20 cellular contexts compared by ENCODE assay signal in the genomic region with DNA sequence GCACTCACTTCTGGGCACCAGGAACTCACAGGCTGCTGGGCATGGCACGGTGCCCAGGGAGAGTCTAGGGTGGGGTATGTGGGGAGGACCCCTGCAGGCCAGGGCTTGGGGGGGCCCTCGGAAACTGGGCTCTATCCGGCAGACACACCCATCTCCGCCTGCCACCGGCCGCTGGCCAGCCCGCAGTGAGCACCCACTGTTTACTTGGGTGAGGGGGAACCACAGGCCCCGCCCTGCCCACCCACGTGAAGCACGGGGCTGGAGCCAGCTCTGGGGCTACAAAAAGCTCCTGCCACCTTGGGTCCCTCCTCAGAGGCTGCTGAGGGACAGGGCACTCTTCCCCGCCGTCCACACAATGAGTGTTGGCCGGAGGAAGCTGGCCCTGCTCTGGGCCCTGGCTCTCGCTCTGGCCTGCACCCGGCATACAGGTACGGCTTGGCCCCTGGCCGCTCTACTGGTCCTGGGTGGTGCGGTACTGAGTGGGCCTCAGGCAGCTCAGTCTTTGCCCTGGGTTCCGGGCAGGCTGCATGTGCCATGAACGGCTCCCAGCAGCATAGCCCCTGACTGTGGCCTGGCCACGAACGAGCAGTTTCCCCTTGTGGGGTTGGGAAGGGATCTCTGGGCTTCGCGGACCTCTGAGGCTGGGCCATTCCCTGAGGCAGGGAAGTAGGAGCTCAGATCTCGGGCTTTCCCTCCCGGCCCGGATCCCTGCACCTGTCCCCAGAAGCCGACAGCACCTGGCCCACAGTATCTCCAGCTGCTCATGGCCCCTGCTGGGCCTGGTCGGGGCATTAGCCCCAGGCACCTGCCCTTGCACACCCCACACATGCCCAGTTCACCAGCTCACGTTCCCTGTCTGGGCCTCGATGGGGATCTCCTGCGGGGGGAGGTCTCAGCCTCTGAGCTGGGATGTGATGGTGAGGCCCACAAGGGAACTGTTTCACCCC. TPM values are rescaled to one million over a fixed set of nuclear protein-coding genes. Genes with fewer than 3 reads are reported as not detected.
DNase-seq lines count a peak whose midpoint lies in the region; ATAC-seq lines count a peak whose summit lies in the region.
"Had no signal": no experiment of that assay in that cellular context is flagged by ENCODE, and none has a peak within 500 bp of the region (broad histone marks: within the 10 kb centered on the region; RNA-seq: fewer than 3 reads in every experiment).

A gene with protein sequence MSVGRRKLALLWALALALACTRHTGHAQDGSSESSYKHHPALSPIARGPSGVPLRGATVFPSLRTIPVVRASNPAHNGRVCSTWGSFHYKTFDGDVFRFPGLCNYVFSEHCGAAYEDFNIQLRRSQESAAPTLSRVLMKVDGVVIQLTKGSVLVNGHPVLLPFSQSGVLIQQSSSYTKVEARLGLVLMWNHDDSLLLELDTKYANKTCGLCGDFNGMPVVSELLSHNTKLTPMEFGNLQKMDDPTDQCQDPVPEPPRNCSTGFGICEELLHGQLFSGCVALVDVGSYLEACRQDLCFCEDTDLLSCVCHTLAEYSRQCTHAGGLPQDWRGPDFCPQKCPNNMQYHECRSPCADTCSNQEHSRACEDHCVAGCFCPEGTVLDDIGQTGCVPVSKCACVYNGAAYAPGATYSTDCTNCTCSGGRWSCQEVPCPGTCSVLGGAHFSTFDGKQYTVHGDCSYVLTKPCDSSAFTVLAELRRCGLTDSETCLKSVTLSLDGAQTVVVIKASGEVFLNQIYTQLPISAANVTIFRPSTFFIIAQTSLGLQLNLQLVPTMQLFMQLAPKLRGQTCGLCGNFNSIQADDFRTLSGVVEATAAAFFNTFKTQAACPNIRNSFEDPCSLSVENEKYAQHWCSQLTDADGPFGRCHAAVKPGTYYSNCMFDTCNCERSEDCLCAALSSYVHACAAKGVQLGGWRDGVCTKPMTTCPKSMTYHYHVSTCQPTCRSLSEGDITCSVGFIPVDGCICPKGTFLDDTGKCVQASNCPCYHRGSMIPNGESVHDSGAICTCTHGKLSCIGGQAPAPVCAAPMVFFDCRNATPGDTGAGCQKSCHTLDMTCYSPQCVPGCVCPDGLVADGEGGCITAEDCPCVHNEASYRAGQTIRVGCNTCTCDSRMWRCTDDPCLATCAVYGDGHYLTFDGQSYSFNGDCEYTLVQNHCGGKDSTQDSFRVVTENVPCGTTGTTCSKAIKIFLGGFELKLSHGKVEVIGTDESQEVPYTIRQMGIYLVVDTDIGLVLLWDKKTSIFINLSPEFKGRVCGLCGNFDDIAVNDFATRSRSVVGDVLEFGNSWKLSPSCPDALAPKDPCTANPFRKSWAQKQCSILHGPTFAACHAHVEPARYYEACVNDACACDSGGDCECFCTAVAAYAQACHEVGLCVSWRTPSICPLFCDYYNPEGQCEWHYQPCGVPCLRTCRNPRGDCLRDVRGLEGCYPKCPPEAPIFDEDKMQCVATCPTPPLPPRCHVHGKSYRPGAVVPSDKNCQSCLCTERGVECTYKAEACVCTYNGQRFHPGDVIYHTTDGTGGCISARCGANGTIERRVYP (N-terminal part only) (plus strand): TSS at position 309 of the 947 bp plus-strand sequence. CDS start 47 bp downstream, at position 356.

- DNase-seq in DMS53 (lab: John Stamatoyannopoulos, UW) (peak; percentile 34), DMS53 treated with DMSO at 0.1 percent for 48 hours (lab: John Stamatoyannopoulos, UW; ENCODE audit: unreplicated experiment) (no peak), COLO668 (lab: John Stamatoyannopoulos, UW; ENCODE audit: unreplicated experiment) (peak; percentile 63), NCI-H774 (lab: John Stamatoyannopoulos, UW) (peak; percentile 11), mesenteric fat pad (ENCODE audit: low spot score) (peak; percentile 86)
- no peak for DNase-seq in stimulated activated naive CD8-positive, alpha-beta T cell treated with anti-CD3 and anti-CD28 coated beads, Interleukin-15, Interleukin-2, amounts not matched to agents 100 U/mL and 50 U/mL, for 24 hours
- DNase-seq: activated CD4-positive, alpha-beta T cell treated with anti-CD3 and anti-CD28 coated beads for 48 hours; CD8-positive, alpha-beta memory T cell; naive B cell; NCI-H1105; NCI-H510A treated with DMSO at 0.1 percent for 48 hours; T-helper 2 cell had no signal

- ATAC-seq in HG02571 (IDR thresholded peaks at IDR 0.05; ENCODE audit: unreplicated experiment), result no peak
- no peak for ATAC-seq in HG03521 (IDR thresholded peaks at IDR 0.05; ENCODE audit: unreplicated experiment)
- no peak for ATAC-seq in stimulated activated naive CD8-positive, alpha-beta T cell treated with anti-CD3 and anti-CD28 coated beads, Interleukin-15, Interleukin-2, amounts not matched to agents 100 U/mL and 50 U/mL, for 24 hours
- ATAC-seq: activated T-helper 17 cell treated with anti-CD3 and anti-CD28 coated beads, Interleukin-2, amount 50 U/mL, for 72 hours; esophagus mucosa; left colon had no signal

RNA-seq across cellular contexts. Expression of the gene that starts here (rescaled TPM):
- total RNA-seq in mesenteric fat pad, result not detected
- total RNA-seq: activated T-helper 17 cell treated with anti-CD3 and anti-CD28 coated beads, Interleukin-2, amount 50 U/mL, for 72 hours; aorta; CD8-positive, alpha-beta memory T cell; esophagus mucosa; G401; RPMI7951 had no signal

Comparison
In these comparisons a context has a peak if more than half of its experiments do, and no peak if none do; other contexts are left out.
1. DNase-seq: peak in DMS53 (single experiment), COLO668 (single experiment) and NCI-H774 (single experiment); none in DMS53 treated with DMSO at 0.1 percent for 48 hours (single experiment) and stimulated activated naive CD8-positive, alpha-beta T cell treated with anti-CD3 and anti-CD28 coated beads, Interleukin-15, Interleukin-2, amounts not matched to agents 100 U/mL and 50 U/mL, for 24 hours (single experiment).
2. Peak in DNase-seq in mesenteric fat pad; RNA of the gene not detected or under 1 TPM.